Comparison of ENCODE assay signal across 10 cellular contexts in the genomic region with DNA sequence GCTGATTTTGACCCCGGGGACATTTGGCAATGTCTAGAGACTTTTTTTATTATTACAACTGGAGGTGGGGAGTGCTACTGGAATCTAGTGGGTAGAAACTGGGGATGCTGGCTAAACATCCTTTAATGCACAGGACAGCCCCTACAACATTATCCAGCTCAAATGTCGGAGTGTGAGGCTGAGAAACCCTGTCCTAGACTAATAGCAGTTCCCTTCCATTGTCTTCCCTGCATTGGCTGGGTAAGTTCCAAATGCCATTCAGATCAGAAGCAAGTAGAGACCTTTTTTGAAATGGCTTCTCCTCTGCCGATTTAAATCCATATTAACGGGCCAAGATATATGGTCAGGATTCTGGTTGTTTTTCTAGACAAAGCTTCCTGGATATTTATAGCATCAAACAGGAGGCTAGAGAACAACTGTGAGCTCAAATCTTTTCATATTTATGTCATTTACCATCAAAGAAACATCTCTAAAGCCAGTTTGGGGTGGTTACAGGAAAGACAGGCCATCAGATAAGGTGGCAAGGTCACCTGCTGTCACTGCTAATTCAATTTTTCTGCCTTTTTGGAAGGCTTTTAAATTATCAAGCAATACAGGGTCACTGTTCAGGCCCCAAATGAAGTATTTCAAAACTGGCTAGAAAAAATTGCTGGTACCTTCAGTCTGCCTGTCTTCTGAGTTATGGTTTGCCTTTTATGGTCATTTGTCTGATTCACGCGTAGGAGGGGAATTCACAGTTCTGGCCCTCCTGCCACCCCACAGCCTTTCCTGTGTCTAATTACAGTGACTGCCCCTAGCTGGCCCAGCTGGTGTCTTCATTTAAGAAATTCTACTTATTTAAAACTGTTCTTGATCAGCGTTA. TPM values are rescaled to one million over a fixed set of nuclear protein-coding genes. Genes with fewer than 3 reads are reported as not detected.
DNase-seq lines count a peak whose midpoint lies in the region; ATAC-seq, FAIRE-seq and TF ChIP-seq lines count a peak whose summit lies in the region.
"Had no signal": no experiment of that assay in that cellular context is flagged by ENCODE, and none has a peak within 500 bp of the region (broad histone marks: within the 10 kb centered on the region; RNA-seq: fewer than 3 reads in every experiment).

No MANE protein-coding gene starts in this region.

- no peak overlapping the region for H3K4me3 ChIP-seq in dorsolateral prefrontal cortex
- H3K4me3 ChIP-seq: lung had no signal

- intact Hi-C loops in dorsolateral prefrontal cortex (cut with DNase I) (no loop called here), posterior vena cava (cut with DNase I) (no loop called here)

- no peaks in the 10 kb centered on the region for H3K9me3 Mint-ChIP-seq in T-helper 2 cell treated with Interferon-gamma antibody and Interleukin-4, amounts not matched to agents 5 μg/mL and 100 μg/mL, for 36 hours

- H3K4me3 Mint-ChIP-seq in T-helper 2 cell treated with Interferon-gamma antibody and Interleukin-4, amounts not matched to agents 5 μg/mL and 100 μg/mL, for 36 hours, result peak overlapping the region; percentile 57

- H3K4me1 Mint-ChIP-seq in T-helper 2 cell treated with Interferon-gamma antibody and Interleukin-4, amounts not matched to agents 5 μg/mL and 100 μg/mL, for 36 hours (ENCODE audit: low read depth), result peaks cover 36% of the 10 kb centered on the region

- DNase-seq in AG20443 (ENCODE audit: low spot score), result peak; percentile 78
- DNase-seq in GM19239 (ENCODE audit: insufficient read length, low spot score), result peak; percentile 71
- peak; percentile 67 for DNase-seq in T-helper 2 cell treated with Interferon-gamma antibody and Interleukin-4, amounts not matched to agents 5 μg/mL and 100 μg/mL, for 36 hours (ENCODE audit: low spot score)
- peak in 2 of 10 donors; percentile 22 to 39 for DNase-seq in dorsolateral prefrontal cortex
- DNase-seq in posterior vena cava (ENCODE audit: low spot score), result peak; percentile 48
- DNase-seq in middle frontal gyrus (ENCODE audit: extremely low spot score, low spot score), result no peak
- DNase-seq in LoVo (ENCODE audit: low spot score), result no peak

- TF ChIP-seq CTCF in dorsolateral prefrontal cortex (IDR thresholded peaks at IDR 0.05 in 54 of 56, conservative IDR thresholded peaks at IDR 0.05 in 2 of 56; ENCODE audit: low read depth in 1 of 56, partially characterized antibody in 56 of 56), result no peak

- peaks cover 58% of the 10 kb centered on the region for H3K36me3 Mint-ChIP-seq in T-helper 2 cell treated with Interferon-gamma antibody and Interleukin-4, amounts not matched to agents 5 μg/mL and 100 μg/mL, for 36 hours (ENCODE audit: low read depth)

- peak; percentile 95 for ATAC-seq in HG03196 (IDR thresholded peaks at IDR 0.05; ENCODE audit: unreplicated experiment)

- H3K27ac Mint-ChIP-seq in T-helper 2 cell treated with Interferon-gamma antibody and Interleukin-4, amounts not matched to agents 5 μg/mL and 100 μg/mL, for 36 hours, result peak overlapping the region; percentile 74

- no peaks in the 10 kb centered on the region for H3K27me3 Mint-ChIP-seq in T-helper 2 cell treated with Interferon-gamma antibody and Interleukin-4, amounts not matched to agents 5 μg/mL and 100 μg/mL, for 36 hours (ENCODE audit: low read depth)

- FAIRE-seq in GM19239 (lab: Jason Lieb, UNC), result peak; percentile 98

- peak overlapping the region in 53 of 59 donors; percentile 13 to 88 (median 65) for H3K27ac ChIP-seq in dorsolateral prefrontal cortex
- H3K27ac ChIP-seq: HL-60 had no signal

- H3K27me3 ChIP-seq in dorsolateral prefrontal cortex, result no peaks in the 10 kb centered on the region

RNA-seq across cellular contexts. Expression of gene AKAP5, which starts 20.1 kb away (rescaled TPM):
- 10 to 100 TPM in 117 of 120 experiments, 1 to 10 TPM in 3; 4.0 to 42.2 (median 22.1) TPM for total RNA-seq in dorsolateral prefrontal cortex
- 1 to 10 TPM; 2.4 to 3.1 TPM for total RNA-seq in posterior vena cava

RNA-seq across cellular contexts. Expression of gene MTHFD1, which starts 57.1 kb away (rescaled TPM):
- total RNA-seq in dorsolateral prefrontal cortex (10 to 100 TPM; 41.0 to 93.1 (median 63.8) TPM), posterior vena cava (10 to 100 TPM; 40.5 to 49.9 TPM)

RNA-seq across cellular contexts. Expression of gene ZBTB25, which starts 58.4 kb away (rescaled TPM):
- total RNA-seq in dorsolateral prefrontal cortex, result 10 to 100 TPM; 17.5 to 36.7 (median 25.7) TPM
- total RNA-seq in posterior vena cava, result 10 to 100 TPM; 13.3 to 14.1 TPM

RNA-seq across cellular contexts. Expression of gene ZBTB1, which starts 59.4 kb away (rescaled TPM):
- total RNA-seq in dorsolateral prefrontal cortex (10 to 100 TPM; 24.5 to 64.0 (median 38.4) TPM), posterior vena cava (10 to 100 TPM; 34.7 to 34.8 TPM)

Comparison
In these comparisons a context has a peak if more than half of its experiments do, and no peak if none do; other contexts are left out.
1. DNase-seq: peak in AG20443 (single experiment), GM19239 (single experiment), T-helper 2 cell treated with Interferon-gamma antibody and Interleukin-4, amounts not matched to agents 5 μg/mL and 100 μg/mL, for 36 hours (single experiment) and posterior vena cava (single experiment); none in middle frontal gyrus (single experiment) and LoVo (single experiment).